In genomic region chr17:17710355-17710727, GRCh38 we compare ENCODE assay signal across 12 cellular contexts. TPM values are rescaled to one million over a fixed set of nuclear protein-coding genes. Genes with fewer than 3 reads are reported as not detected.
A peak's percentile ranks its signal among the peaks of the same experiment; 100 is the strongest.
DNase-seq lines count a peak whose midpoint lies in the region; TF ChIP-seq lines count a peak whose summit lies in the region.
"Had no signal": no experiment of that assay in that cellular context is flagged by ENCODE, and none has a peak within 500 bp of the region (broad histone marks: within the 10 kb centered on the region; RNA-seq: fewer than 3 reads in every experiment).

No MANE protein-coding gene starts in this region.

- H3K27me3 ChIP-seq in ACC112 (ENCODE audit: insufficient read depth, low read length) (no peaks in the 10 kb centered on the region), SJSA1 (replicated peaks) (no peaks in the 10 kb centered on the region), fibroblast of lung (ENCODE audit: control insufficient read depth, insufficient read depth, low read length) (no peaks in the 10 kb centered on the region), prostate gland (replicated peaks; ENCODE audit: insufficient read depth) (no peaks in the 10 kb centered on the region)
- H3K27me3 ChIP-seq: testis had no signal

- H3K4me3 ChIP-seq in ACC112 (ENCODE audit: low read depth, low read length) (peak overlapping the region; percentile 12; the same call in 1 of the 2 replicates), SJSA1 (no peak overlapping the region), fibroblast of lung (replicated peaks in 1 of 4; ENCODE audit: control extremely low read depth in 1 of 4, insufficient read depth in 1 of 4, low read depth in 3 of 4, low read length in 4 of 4) (no peak overlapping the region), prostate gland (no peak overlapping the region)
- H3K4me3 ChIP-seq: testis had no signal

- no peak for TF ChIP-seq POLR2A in prostate gland (IDR thresholded peaks at IDR 0.05)

- H3K36me3 ChIP-seq in ACC112 (ENCODE audit: insufficient read depth, low read length) (no peaks in the 10 kb centered on the region), SJSA1 (peaks cover 29% of the 10 kb centered on the region), fibroblast of lung (ENCODE audit: control insufficient read depth, insufficient read depth, low read length) (peaks cover 2% of the 10 kb centered on the region), prostate gland (no peaks in the 10 kb centered on the region)

- no peaks in the 10 kb centered on the region for H3K9me3 ChIP-seq in SJSA1 (replicated peaks)
- H3K9me3 ChIP-seq in fibroblast of lung (ENCODE audit: control insufficient read depth, insufficient read depth, low read depth, low read length), result no peaks in the 10 kb centered on the region
- no peaks in the 10 kb centered on the region for H3K9me3 ChIP-seq in prostate gland
- H3K9me3 ChIP-seq: testis had no signal

- H3K4me2 ChIP-seq in fibroblast of lung (ENCODE audit: extremely low read depth, insufficient read depth, low read length), result no peak overlapping the region

- intact Hi-C loops in prostate gland (cut with DNase I), result no loop called here

- H4K20me1 ChIP-seq in fibroblast of lung (ENCODE audit: control insufficient read depth, extremely low read depth, insufficient read depth, low read length), result no peaks in the 10 kb centered on the region

- H2AFZ ChIP-seq in ACC112 (ENCODE audit: low read length, unreplicated experiment) (no peak overlapping the region), fibroblast of lung (ENCODE audit: low read length) (no peak overlapping the region)

- H3K4me1 ChIP-seq in ACC112 (ENCODE audit: control insufficient read depth, insufficient read depth, low read length, unreplicated experiment), result peaks cover 42% of the 10 kb centered on the region
- peaks cover 64% of the 10 kb centered on the region for H3K4me1 ChIP-seq in SJSA1 (replicated peaks)
- peaks cover 39% of the 10 kb centered on the region for H3K4me1 ChIP-seq in fibroblast of lung (ENCODE audit: control insufficient read depth, extremely low read depth, insufficient read depth, low read length)
- H3K4me1 ChIP-seq in prostate gland (replicated peaks), result peaks cover 39% of the 10 kb centered on the region

- no peak overlapping the region for H3K9ac ChIP-seq in fibroblast of lung (ENCODE audit: insufficient read depth, low read length)

- H3K27ac ChIP-seq in ACC112 (ENCODE audit: low read depth, low read length) (peak overlapping the region; percentile 69), SJSA1 (peak overlapping the region; percentile 74), fibroblast of lung (ENCODE audit: insufficient read depth, low read length) (peak overlapping the region; percentile 91), prostate gland (peak overlapping the region; percentile 84 to 87)

- TF ChIP-seq CTCF in fibroblast of lung (conservative IDR thresholded peaks at IDR 0.05 in 1 of 2, IDR thresholded peaks at IDR 0.05 in 1 of 2; ENCODE audit: low read depth in 1 of 2, low read length in 2 of 2), result no peak
- no peak for TF ChIP-seq CTCF in prostate gland (IDR thresholded peaks at IDR 0.05)

- no peak for DNase-seq in SJSA1 (ENCODE audit: low read depth in 1 of 2, low spot score in 2 of 2)
- no peak for DNase-seq in fibroblast of lung (ENCODE audit: low read depth in 2 of 2)
- no peak for DNase-seq in prostate gland (ENCODE audit: low spot score)
- DNase-seq in cerebellum (ENCODE audit: low spot score), result no peak
- DNase-seq in T-helper 2 cell, result no peak
- DNase-seq in NCI-H2107 (lab: John Stamatoyannopoulos, UW), result no peak
- no peak for DNase-seq in HCEC 1CT
- DNase-seq: activated CD4-positive, alpha-beta T cell treated with anti-CD3 and anti-CD28 coated beads, Interleukin-2, amount 50 U/mL, for 1 hour; activated effector memory CD4-positive, alpha-beta T cell treated with Interleukin-2 at 50 U/mL for 16 hours; NCI-H446 treated with DMSO at 0.1 percent for 48 hours; testis had no signal

- H3K79me2 ChIP-seq in ACC112 (ENCODE audit: control insufficient read depth, insufficient read depth, low read length, unreplicated experiment) (peaks cover 46% of the 10 kb centered on the region), fibroblast of lung (ENCODE audit: control insufficient read depth, insufficient read depth, low read length) (peaks cover 46% of the 10 kb centered on the region)

- WGBS in prostate gland, result 73% methylated on average over 4 of the region's 4 CpGs

RNA-seq across cellular contexts. Expression of gene RAI1, which starts 29.1 kb away (rescaled TPM):
- total RNA-seq in SJSA1 (2014; rRNA removed; shearing (Covaris generic)), result 7.6 and 12.7 TPM in 2 replicates
- total RNA-seq in fibroblast of lung (4.1 and 6.6 TPM in 2 replicates), prostate gland (10 to 100 TPM; 69.2 to 71.0 TPM), cerebellum (23.0 TPM)
- polyA plus RNA-seq in fibroblast of lung, result 2.1 TPM in 2 replicates
- polyA plus RNA-seq in fibroblast of lung (2012), result 10.3 and 10.4 TPM in 2 replicates
- polyA minus RNA-seq in fibroblast of lung (ENCODE audit: low replicate concordance), result 9.3 and 9.7 TPM in 2 replicates
